ENCODE assay signal across 13 cellular contexts in genomic region chr5:75366787-75367186, GRCh38. TPM values are rescaled to one million over a fixed set of nuclear protein-coding genes. Genes with fewer than 3 reads are reported as not detected.
DNase-seq lines count a peak whose midpoint lies in the region; ATAC-seq lines count a peak whose summit lies in the region.
"Had no signal": no experiment of that assay in that cellular context is flagged by ENCODE, and none has a peak within 500 bp of the region (broad histone marks: within the 10 kb centered on the region; RNA-seq: fewer than 3 reads in every experiment).

No MANE protein-coding gene starts in this region.

- H3K4me3 Mint-ChIP-seq in activated naive CD4-positive, alpha-beta T cell treated with anti-CD3 and anti-CD28 coated beads for 36 hours: no peak overlapping the region
- H3K4me3 Mint-ChIP-seq in stimulated activated naive CD8-positive, alpha-beta T cell treated with anti-CD3 and anti-CD28 coated beads, Interleukin-15, amount 100 ng/mL, for 72 hours: no peak overlapping the region
- H3K4me3 Mint-ChIP-seq in activated CD4-positive, alpha-beta T cell treated with anti-CD3 and anti-CD28 coated beads, Interleukin-2, amount 10 ng/mL, durations not matched to agents 24 days and 14 days: no peak overlapping the region
- H3K4me3 Mint-ChIP-seq: naive thymus-derived CD4-positive, alpha-beta T cell had no signal

- intact Hi-C loops in activated naive CD4-positive, alpha-beta T cell treated with anti-CD3 and anti-CD28 coated beads for 36 hours (cut with micrococcal nuclease): no loop called here
- intact Hi-C loops in activated CD4-positive, alpha-beta T cell treated with anti-CD3 and anti-CD28 coated beads, Interleukin-2, amount 10 ng/mL, durations not matched to agents 24 days and 14 days (cut with micrococcal nuclease): no loop called here

- no peaks in the 10 kb centered on the region for H3K9me3 Mint-ChIP-seq in activated naive CD4-positive, alpha-beta T cell treated with anti-CD3 and anti-CD28 coated beads, Interleukin-2, amount 50 U/mL, for 72 hours
- no peaks in the 10 kb centered on the region for H3K9me3 Mint-ChIP-seq in activated naive CD4-positive, alpha-beta T cell treated with anti-CD3 and anti-CD28 coated beads for 36 hours
- H3K9me3 Mint-ChIP-seq in stimulated activated naive CD8-positive, alpha-beta T cell treated with anti-CD3 and anti-CD28 coated beads, Interleukin-15, amount 100 ng/mL, for 72 hours: no peaks in the 10 kb centered on the region
- no peaks in the 10 kb centered on the region for H3K9me3 Mint-ChIP-seq in activated CD4-positive, alpha-beta T cell treated with anti-CD3 and anti-CD28 coated beads, Interleukin-2, amount 10 ng/mL, durations not matched to agents 24 days and 14 days

- no peak overlapping the region for H3K27ac Mint-ChIP-seq in activated naive CD4-positive, alpha-beta T cell treated with anti-CD3 and anti-CD28 coated beads, Interleukin-2, amount 50 U/mL, for 72 hours
- H3K27ac Mint-ChIP-seq in activated naive CD4-positive, alpha-beta T cell treated with anti-CD3 and anti-CD28 coated beads for 36 hours: no peak overlapping the region
- H3K27ac Mint-ChIP-seq in stimulated activated naive CD8-positive, alpha-beta T cell treated with anti-CD3 and anti-CD28 coated beads, Interleukin-15, amount 100 ng/mL, for 72 hours: peak overlapping the region in 1 of 2 donors; percentile 69
- H3K27ac Mint-ChIP-seq in activated CD4-positive, alpha-beta T cell treated with anti-CD3 and anti-CD28 coated beads, Interleukin-2, amount 10 ng/mL, durations not matched to agents 24 days and 14 days: no peak overlapping the region
- H3K27ac Mint-ChIP-seq: naive thymus-derived CD4-positive, alpha-beta T cell had no signal

- DNase-seq in activated naive CD4-positive, alpha-beta T cell treated with anti-CD3 and anti-CD28 coated beads, Interleukin-2, amount 50 U/mL, for 72 hours (ENCODE audit: low spot score in 2 of 2): no peak
- DNase-seq in activated naive CD4-positive, alpha-beta T cell treated with anti-CD3 and anti-CD28 coated beads for 36 hours: no peak
- DNase-seq in stimulated activated naive CD8-positive, alpha-beta T cell treated with anti-CD3 and anti-CD28 coated beads, Interleukin-15, amount 100 ng/mL, for 72 hours: no peak
- no peak for DNase-seq in activated CD4-positive, alpha-beta T cell treated with anti-CD3 and anti-CD28 coated beads, Interleukin-2, amount 10 ng/mL, durations not matched to agents 24 days and 14 days
- DNase-seq in NCI-H187 (lab: John Stamatoyannopoulos, UW) (no peak), iPS-NIHi11 (ENCODE audit: low spot score) (no peak)
- DNase-seq: activated CD4-positive, alpha-beta T cell treated with anti-CD3 and anti-CD28 coated beads, Interleukin-2, amount 50 U/mL, for 4 hours; erythroblast; naive thymus-derived CD4-positive, alpha-beta T cell; NCI-H2029 treated with DMSO at 0.1 percent for 48 hours; stimulated activated naive CD4-positive, alpha-beta T cell had no signal

- CTCF ChIA-PET in activated naive CD4-positive, alpha-beta T cell treated with anti-CD3 and anti-CD28 coated beads for 36 hours (lab: Charles Lee): interaction anchor here (1.0 to 1.3 kb wide), 2 partner anchors 25 to 314 kb away, joined by 3 to 4 read pairs; no protein-coding TSS in a partner anchor

- no peaks in the 10 kb centered on the region for H3K36me3 Mint-ChIP-seq in activated naive CD4-positive, alpha-beta T cell treated with anti-CD3 and anti-CD28 coated beads, Interleukin-2, amount 50 U/mL, for 72 hours
- H3K36me3 Mint-ChIP-seq in activated naive CD4-positive, alpha-beta T cell treated with anti-CD3 and anti-CD28 coated beads for 36 hours (ENCODE audit: low read depth): no peaks in the 10 kb centered on the region
- H3K36me3 Mint-ChIP-seq in activated CD4-positive, alpha-beta T cell treated with anti-CD3 and anti-CD28 coated beads, Interleukin-2, amount 10 ng/mL, durations not matched to agents 24 days and 14 days (ENCODE audit: low read depth): peaks cover 5% of the 10 kb centered on the region

- H3K4me1 Mint-ChIP-seq in activated naive CD4-positive, alpha-beta T cell treated with anti-CD3 and anti-CD28 coated beads for 36 hours (ENCODE audit: low read depth): peaks cover 6% of the 10 kb centered on the region
- H3K4me1 Mint-ChIP-seq in stimulated activated naive CD8-positive, alpha-beta T cell treated with anti-CD3 and anti-CD28 coated beads, Interleukin-15, amount 100 ng/mL, for 72 hours: peaks cover 8% of the 10 kb centered on the region
- H3K4me1 Mint-ChIP-seq in activated CD4-positive, alpha-beta T cell treated with anti-CD3 and anti-CD28 coated beads, Interleukin-2, amount 10 ng/mL, durations not matched to agents 24 days and 14 days: peaks cover 4% of the 10 kb centered on the region

- H3K27me3 Mint-ChIP-seq in activated naive CD4-positive, alpha-beta T cell treated with anti-CD3 and anti-CD28 coated beads for 36 hours (ENCODE audit: low read depth): no peaks in the 10 kb centered on the region
- H3K27me3 Mint-ChIP-seq in stimulated activated naive CD8-positive, alpha-beta T cell treated with anti-CD3 and anti-CD28 coated beads, Interleukin-15, amount 100 ng/mL, for 72 hours: no peaks in the 10 kb centered on the region
- no peaks in the 10 kb centered on the region for H3K27me3 Mint-ChIP-seq in activated CD4-positive, alpha-beta T cell treated with anti-CD3 and anti-CD28 coated beads, Interleukin-2, amount 10 ng/mL, durations not matched to agents 24 days and 14 days
- H3K27me3 Mint-ChIP-seq: naive thymus-derived CD4-positive, alpha-beta T cell had no signal

- ATAC-seq in activated naive CD4-positive, alpha-beta T cell treated with anti-CD3 and anti-CD28 coated beads, Interleukin-2, amount 50 U/mL, for 72 hours: peak; percentile 27 to 31
- ATAC-seq in GM21723 (IDR thresholded peaks at IDR 0.05; ENCODE audit: unreplicated experiment) (peak; percentile 81), HG03342 (IDR thresholded peaks at IDR 0.05; ENCODE audit: unreplicated experiment) (peak; percentile 76)
- peak; percentile 54 for ATAC-seq in stimulated activated naive CD8-positive, alpha-beta T cell treated with anti-CD3 and anti-CD28 coated beads, Interleukin-15, amount 100 ng/mL, for 72 hours
- ATAC-seq: naive thymus-derived CD4-positive, alpha-beta T cell had no signal

RNA-seq across cellular contexts. Expression of gene HMGCR, which starts 29.8 kb away (rescaled TPM):
- total RNA-seq in activated naive CD4-positive, alpha-beta T cell treated with anti-CD3 and anti-CD28 coated beads, Interleukin-2, amount 50 U/mL, for 72 hours: 10 to 100 TPM; 49.9 to 53.1 TPM
- 10 to 100 TPM; 61.7 to 67.5 TPM for total RNA-seq in activated naive CD4-positive, alpha-beta T cell treated with anti-CD3 and anti-CD28 coated beads for 36 hours
- 99.9 and 112 TPM in 2 replicates for total RNA-seq in activated CD4-positive, alpha-beta T cell treated with anti-CD3 and anti-CD28 coated beads, Interleukin-2, amount 10 ng/mL, durations not matched to agents 24 days and 14 days

Comparison
In these comparisons a context has a peak if more than half of its experiments do, and no peak if none do; other contexts are left out.
1. ATAC-seq: peak in every context shown above with its lines; median percentile 81 in GM21723; 76 in HG03342; 54 in stimulated activated naive CD8-positive, alpha-beta T cell treated with anti-CD3 and anti-CD28 coated beads, Interleukin-15, amount 100 ng/mL, for 72 hours; 29 in activated naive CD4-positive, alpha-beta T cell treated with anti-CD3 and anti-CD28 coated beads, Interleukin-2, amount 50 U/mL, for 72 hours.